ENCODE assay signal across 24 cellular contexts in the genomic region with DNA sequence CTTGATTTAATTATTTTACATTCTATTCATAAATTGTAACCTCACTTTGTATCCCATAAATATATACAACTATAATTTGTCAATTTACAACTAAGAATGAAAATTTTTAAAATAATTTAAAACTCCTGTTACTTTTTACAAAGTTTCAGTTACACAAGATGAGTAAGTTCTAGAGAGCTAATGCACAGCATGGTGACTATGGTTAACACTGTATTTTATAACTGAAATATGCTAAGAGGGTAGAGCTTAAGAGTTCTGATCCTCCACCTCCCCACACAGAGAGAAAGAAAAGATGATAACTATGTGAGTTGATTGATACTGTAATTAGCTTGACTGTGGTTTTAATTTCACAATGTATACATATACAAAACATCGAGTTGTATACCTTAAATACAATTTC.
DNase-seq lines count a peak whose midpoint lies in the region; ATAC-seq, FAIRE-seq and TF ChIP-seq lines count a peak whose summit lies in the region.
"Had no signal": no experiment of that assay in that cellular context is flagged by ENCODE, and none has a peak within 500 bp of the region (broad histone marks: within the 10 kb centered on the region; RNA-seq: fewer than 3 reads in every experiment).

No MANE protein-coding gene starts in this region.

- dilution Hi-C loops in IMR-90 (cut with HindIII; ENCODE audit: low sequenced_read_pairs, unreplicated experiment) = no loop called here

- peak overlapping the region; percentile 35; the same call in 1 of the 2 replicates for H2AK5ac ChIP-seq in IMR-90 (ENCODE audit: low read depth, low read length)

- H2BK15ac ChIP-seq in IMR-90 (ENCODE audit: low read depth, low read length) = no peak overlapping the region; the same call in 2 of the 3 replicates

- H3K36me3 ChIP-seq in ACC112 (ENCODE audit: insufficient read depth, low read length) (no peaks in the 10 kb centered on the region), IMR-90 (ENCODE audit: control insufficient read depth, insufficient read depth, low read length) (no peaks in the 10 kb centered on the region)
- H3K36me3 ChIP-seq: BLaER1 treated with 17β-estradiol and CSF1 and Interleukin-3, amounts not matched to agents 10 nM and 100 nM; cardiac muscle cell; heart right ventricle had no signal

- H3K4ac ChIP-seq in IMR-90 (ENCODE audit: low read depth, low read length) = peak overlapping the region; percentile 98; the same call in 1 of the 2 replicates

- H2BK20ac ChIP-seq in IMR-90 (ENCODE audit: low read depth, low read length) = peak overlapping the region; percentile 100; the same call in 1 of the 2 replicates

- DNase-seq in IMR-90 (no peak), frontal cortex (ENCODE audit: low spot score in 2 of 2) (no peak), activated gamma-delta T cell (lab: John Stamatoyannopoulos, UW) (no peak), inferior parietal cortex (ENCODE audit: extremely low spot score) (no peak)
- DNase-seq: ACHN; activated CD4-positive, alpha-beta memory T cell treated with anti-CD3 and anti-CD28 coated beads for 36 hours; activated naive CD4-positive, alpha-beta T cell treated with Interleukin-2 at 50 U/mL for 16 hours; activated T-cell treated with anti-CD3 and anti-CD28 coated beads for 4 hours; amygdala; GM23248; heart right ventricle; immature natural killer cell; KG1; NCI-H526 treated with DMSO at 0.1 percent for 48 hours; psoas muscle; SHP77 had no signal

- peak overlapping the region; percentile 55; the same call in 1 of the 2 replicates for H3K23ac ChIP-seq in IMR-90 (ENCODE audit: low read depth, low read length)

- H3K4me3 ChIP-seq in ACC112 (ENCODE audit: low read depth, low read length) (no peak overlapping the region), IMR-90 (ENCODE audit: insufficient read depth, low read depth, low read length) (no peak overlapping the region)
- H3K4me3 ChIP-seq: BLaER1 treated with 17β-estradiol and CSF1 and Interleukin-3, amounts not matched to agents 10 nM and 100 nM; cardiac muscle cell; GM23248; heart right ventricle; psoas muscle had no signal

- no peak for TF ChIP-seq CTCF in IMR-90 (conservative IDR thresholded peaks at IDR 0.05; ENCODE audit: low read depth, low read length)

- no peak overlapping the region for H3K56ac ChIP-seq in IMR-90 (ENCODE audit: extremely low read depth, insufficient read depth, low read length)

- no peak overlapping the region for H3K9ac ChIP-seq in IMR-90 (ENCODE audit: low read depth, low read length)
- H3K9ac ChIP-seq: BLaER1 treated with 17β-estradiol and CSF1 and Interleukin-3, amounts not matched to agents 10 nM and 100 nM; GM23248 had no signal

- no peak for TF ChIP-seq POLR2A in IMR-90 (IDR thresholded peaks at IDR 0.05; ENCODE audit: low read depth, low read length)

- peak overlapping the region; percentile 60; the same call in 1 of the 2 replicates for H3K14ac ChIP-seq in IMR-90 (replicated peaks; ENCODE audit: low read depth, low read length)

- intact Hi-C loops in IMR-90 (cut with micrococcal nuclease) = no loop called here

- H3K79me2 ChIP-seq in ACC112 (ENCODE audit: control insufficient read depth, insufficient read depth, low read length, unreplicated experiment) = no peaks in the 10 kb centered on the region

- no peak overlapping the region for H2AK9ac ChIP-seq in IMR-90 (replicated peaks; ENCODE audit: low read depth, low read length, poor library complexity)

- no peak for TF ChIP-seq RAD21 in IMR-90 (IDR thresholded peaks at IDR 0.05; ENCODE audit: low read length)

- peaks cover 8% of the 10 kb centered on the region for H3K9me1 ChIP-seq in IMR-90 (ENCODE audit: insufficient read depth, low read length)

- peak overlapping the region; percentile 97 for H2BK5ac ChIP-seq in IMR-90 (ENCODE audit: low read depth, low read length, poor library complexity, severe bottlenecking)

- peaks cover 0 to 4% of the 10 kb centered on the region in 2 experiments; a peak in 2 of 4 replicates for H3K79me1 ChIP-seq in IMR-90 (ENCODE audit: low read depth in 1 of 2, low read length in 2 of 2)

- H3K4me1 ChIP-seq in ACC112 (ENCODE audit: control insufficient read depth, insufficient read depth, low read length, unreplicated experiment) (peaks cover 40% of the 10 kb centered on the region), IMR-90 (ENCODE audit: control insufficient read depth, insufficient read depth, low read length) (peaks cover 16% of the 10 kb centered on the region)
- H3K4me1 ChIP-seq: BLaER1 treated with 17β-estradiol and CSF1 and Interleukin-3, amounts not matched to agents 10 nM and 100 nM; psoas muscle had no signal

- no peaks in the 10 kb centered on the region for H4K20me1 ChIP-seq in IMR-90 (ENCODE audit: insufficient read depth, low read length)
- H4K20me1 ChIP-seq: BLaER1 treated with 17β-estradiol and CSF1 and Interleukin-3, amounts not matched to agents 10 nM and 100 nM had no signal

- no peaks in the 10 kb centered on the region for H3K9me3 ChIP-seq in IMR-90 (ENCODE audit: control insufficient read depth, insufficient read depth, low read length)
- H3K9me3 ChIP-seq: BLaER1 treated with 17β-estradiol and CSF1 and Interleukin-3, amounts not matched to agents 10 nM and 100 nM; heart right ventricle; psoas muscle had no signal

- WGBS in IMR-90 (ENCODE audit: extremely low coverage in 2 of 2, insufficient read length in 1 of 2), 2 experiments = no CpG with 5 or more reads among the region's 1 CpG

- H2AFZ ChIP-seq in ACC112 (ENCODE audit: low read length, unreplicated experiment) (no peak overlapping the region), IMR-90 (replicated peaks; ENCODE audit: low read length, poor library complexity) (no peak overlapping the region)
- H2AFZ ChIP-seq: GM23248 had no signal

- BruUV-seq in IMR-90 (replicated peaks; lab: Mats Ljungman, UMichigan) = no TSS peak

- H4K8ac ChIP-seq in IMR-90 (ENCODE audit: low read depth in 2 of 2, low read length in 2 of 2) = peak overlapping the region in 1 of 2 experiments; percentile 73; a peak in 3 of 4 replicates

- no peak for FAIRE-seq in frontal cortex (lab: Jason Lieb, UNC)

- peak overlapping the region; percentile 46; the same call in 1 of the 2 replicates for H4K5ac ChIP-seq in IMR-90 (ENCODE audit: low read depth, low read length)

- H3K27me3 ChIP-seq in ACC112 (ENCODE audit: insufficient read depth, low read length) = no peaks in the 10 kb centered on the region
- H3K27me3 ChIP-seq in IMR-90 (ENCODE audit: control insufficient read depth, insufficient read depth, low read length) = no peaks in the 10 kb centered on the region
- H3K27me3 ChIP-seq: BLaER1 treated with 17β-estradiol and CSF1 and Interleukin-3, amounts not matched to agents 10 nM and 100 nM; cardiac muscle cell; heart right ventricle had no signal

- H3K27ac ChIP-seq in ACC112 (ENCODE audit: low read depth, low read length) (peak overlapping the region; percentile 95), IMR-90 (ENCODE audit: insufficient read depth, low read length) (no peak overlapping the region)
- H3K27ac ChIP-seq: BLaER1 treated with 17β-estradiol and CSF1 and Interleukin-3, amounts not matched to agents 10 nM and 100 nM; cardiac muscle cell; psoas muscle had no signal

- H3K18ac ChIP-seq in IMR-90 (ENCODE audit: low read depth, low read length) = peak overlapping the region; percentile 73; the same call in 1 of the 2 replicates

- peak overlapping the region; percentile 9; the same call in 1 of the 2 replicates for H4K91ac ChIP-seq in IMR-90 (ENCODE audit: insufficient read depth, low read depth, low read length)

- peak; percentile 64 for ATAC-seq in GM19351 (IDR thresholded peaks at IDR 0.05; ENCODE audit: unreplicated experiment)
- ATAC-seq in HG02884 (IDR thresholded peaks at IDR 0.05; ENCODE audit: unreplicated experiment) = peak; percentile 39
- no peak for ATAC-seq in IMR-90 (ENCODE audit: low read depth)
- ATAC-seq in GM21825 (IDR thresholded peaks at IDR 0.05; ENCODE audit: unreplicated experiment) = no peak
- ATAC-seq: psoas muscle; stimulated activated memory B cell treated with anti-CD40 and anti-IgM and Interleukin-4, amounts not matched to agents 10 μg/mL and 1 μg/mL and 100 μg/mL, for 72 hours; WTC11 had no signal

- CTCF ChIA-PET in IMR-90 (lab: Yijun Ruan, JAX) = interaction anchor here (0.8 kb wide), 1 partner anchor 15 kb away, joined by 4 read pairs; no protein-coding TSS in a partner anchor

- no peak overlapping the region for H3K4me2 ChIP-seq in IMR-90 (ENCODE audit: low read depth, low read length)
- H3K4me2 ChIP-seq: BLaER1 treated with 17β-estradiol and CSF1 and Interleukin-3, amounts not matched to agents 10 nM and 100 nM had no signal

- in situ Hi-C loops in IMR-90 (cut with MboI; ENCODE audit: low sequenced_read_pairs) = no loop called here

- H2BK120ac ChIP-seq in IMR-90 (ENCODE audit: low read depth, low read length) = peak overlapping the region; percentile 98

- POLR2A ChIA-PET in IMR-90 (lab: Charles Lee; ENCODE audit: unreplicated experiment) = no interaction called here

TF ChIP-seq in IMR-90, 13 proteins besides CTCF, POLR2A, EP300 and RAD21 (continues in another document):
- no peak for TF ChIP-seq MXI1 (IDR thresholded peaks at IDR 0.05; ENCODE audit: borderline replicate concordance, low read depth, low read length)
- no peak for TF ChIP-seq MAZ (IDR thresholded peaks at IDR 0.05; ENCODE audit: borderline replicate concordance, low read depth, low read length)
- no peak for TF ChIP-seq NFE2L2 (IDR thresholded peaks at IDR 0.05; ENCODE audit: low read depth, low read length)
- TF ChIP-seq RFX5 (IDR thresholded peaks at IDR 0.05; ENCODE audit: low read depth, low read length) = no peak
- no peak for TF ChIP-seq CEBPB (IDR thresholded peaks at IDR 0.05; ENCODE audit: low read depth, low read length)
- TF ChIP-seq BHLHE40 (IDR thresholded peaks at IDR 0.05; ENCODE audit: low read depth, low read length) = no peak
- TF ChIP-seq, protein P1, sequence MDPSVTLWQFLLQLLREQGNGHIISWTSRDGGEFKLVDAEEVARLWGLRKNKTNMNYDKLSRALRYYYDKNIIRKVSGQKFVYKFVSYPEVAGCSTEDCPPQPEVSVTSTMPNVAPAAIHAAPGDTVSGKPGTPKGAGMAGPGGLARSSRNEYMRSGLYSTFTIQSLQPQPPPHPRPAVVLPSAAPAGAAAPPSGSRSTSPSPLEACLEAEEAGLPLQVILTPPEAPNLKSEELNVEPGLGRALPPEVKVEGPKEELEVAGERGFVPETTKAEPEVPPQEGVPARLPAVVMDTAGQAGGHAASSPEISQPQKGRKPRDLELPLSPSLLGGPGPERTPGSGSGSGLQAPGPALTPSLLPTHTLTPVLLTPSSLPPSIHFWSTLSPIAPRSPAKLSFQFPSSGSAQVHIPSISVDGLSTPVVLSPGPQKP (IDR thresholded peaks at IDR 0.05; ENCODE audit: borderline replicate concordance, low read depth, low read length) = no peak
- TF ChIP-seq, protein P2, sequence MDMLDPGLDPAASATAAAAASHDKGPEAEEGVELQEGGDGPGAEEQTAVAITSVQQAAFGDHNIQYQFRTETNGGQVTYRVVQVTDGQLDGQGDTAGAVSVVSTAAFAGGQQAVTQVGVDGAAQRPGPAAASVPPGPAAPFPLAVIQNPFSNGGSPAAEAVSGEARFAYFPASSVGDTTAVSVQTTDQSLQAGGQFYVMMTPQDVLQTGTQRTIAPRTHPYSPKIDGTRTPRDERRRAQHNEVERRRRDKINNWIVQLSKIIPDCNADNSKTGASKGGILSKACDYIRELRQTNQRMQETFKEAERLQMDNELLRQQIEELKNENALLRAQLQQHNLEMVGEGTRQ (IDR thresholded peaks at IDR 0.05; ENCODE audit: low read depth, low read length) = no peak

Comparison
In these comparisons a context has a peak if more than half of its experiments do, and no peak if none do; other contexts are left out.
1. ATAC-seq: peak in GM19351 (single experiment) and HG02884 (single experiment); none in IMR-90 (single experiment) and GM21825 (single experiment).